16 cellular contexts compared by ENCODE assay signal in genomic region chr2:45004569-45005181, GRCh38. TPM values are rescaled to one million over a fixed set of nuclear protein-coding genes. Genes with fewer than 3 reads are reported as not detected.
DNase-seq lines count a peak whose midpoint lies in the region; ATAC-seq and TF ChIP-seq lines count a peak whose summit lies in the region.
"Had no signal": no experiment of that assay in that cellular context is flagged by ENCODE, and none has a peak within 500 bp of the region (broad histone marks: within the 10 kb centered on the region; RNA-seq: fewer than 3 reads in every experiment).

No MANE protein-coding gene starts in this region.

- no peak overlapping the region for H2BK15ac ChIP-seq in IMR-90 (ENCODE audit: low read depth, low read length)

- TF ChIP-seq POLR2A in IMR-90 (IDR thresholded peaks at IDR 0.05; ENCODE audit: low read depth, low read length) = no peak

- H3K4me3 ChIP-seq in AG10803 (ENCODE audit: low read length) (peak overlapping the region; percentile 40), IMR-90 (ENCODE audit: insufficient read depth, low read depth, low read length) (0 out of 2 replicates have a peak overlapping the region, but pooled peaks have one; percentile 13), neural progenitor cell (peak overlapping the region; percentile 46), mucosa of descending colon (no peak overlapping the region)
- H3K4me3 ChIP-seq: HAP-1, K562 had no signal

- DNase-seq in AG10803 (ENCODE audit: low read depth) = no peak
- DNase-seq in IMR-90 = peak; percentile 2
- DNase-seq in fibroblast of gingiva (ENCODE audit: low read depth) = peak; percentile 63
- peak; percentile 71 for DNase-seq in neural progenitor cell (ENCODE audit: low spot score)
- DNase-seq in mucosa of descending colon = no peak
- DNase-seq in NAMALWA (ENCODE audit: low spot score) = no peak
- DNase-seq in NCI-H1105 treated with DMSO at 0.1 percent for 48 hours (lab: John Stamatoyannopoulos, UW) = no peak
- DNase-seq: amniotic stem cell; CD4-positive, CD25-positive, alpha-beta regulatory T cell; T-helper 1 cell had no signal

- no peak overlapping the region for H3K9ac ChIP-seq in IMR-90 (ENCODE audit: low read depth, low read length)
- no peak overlapping the region for H3K9ac ChIP-seq in neural progenitor cell

- H2BK120ac ChIP-seq in IMR-90 (ENCODE audit: low read depth, low read length) = no peak overlapping the region

- TF ChIP-seq RAD21 in IMR-90 (IDR thresholded peaks at IDR 0.05; ENCODE audit: low read length) = no peak

- no peak overlapping the region for H4K5ac ChIP-seq in IMR-90 (ENCODE audit: low read depth, low read length)

- peaks cover 3% of the 10 kb centered on the region; the same call in 1 of the 2 replicates for H3K4me1 ChIP-seq in IMR-90 (ENCODE audit: control insufficient read depth, insufficient read depth, low read length)
- H3K4me1 ChIP-seq in neural progenitor cell = peaks cover 39% of the 10 kb centered on the region
- H3K4me1 ChIP-seq in mucosa of descending colon (ENCODE audit: low read depth) = peaks cover 25% of the 10 kb centered on the region
- H3K4me1 ChIP-seq: HAP-1 had no signal

- H2BK5ac ChIP-seq in IMR-90 (ENCODE audit: low read depth, low read length, poor library complexity, severe bottlenecking) = no peak overlapping the region

- H3K18ac ChIP-seq in IMR-90 (ENCODE audit: low read depth, low read length) = no peak overlapping the region

- H3K36me3 Mint-ChIP-seq in neural progenitor cell = peaks cover 6% of the 10 kb centered on the region
- H3K36me3 Mint-ChIP-seq in stimulated activated memory B cell treated with anti-CD40 and anti-IgM and Interleukin-4, amounts not matched to agents 10 μg/mL and 1 μg/mL and 100 μg/mL, for 72 hours = no peaks in the 10 kb centered on the region
- H3K36me3 Mint-ChIP-seq: CD4-positive, CD25-positive, alpha-beta regulatory T cell had no signal

- peaks cover 23% of the 10 kb centered on the region for H3K4me1 Mint-ChIP-seq in neural progenitor cell
- H3K4me1 Mint-ChIP-seq in stimulated activated memory B cell treated with anti-CD40 and anti-IgM and Interleukin-4, amounts not matched to agents 10 μg/mL and 1 μg/mL and 100 μg/mL, for 72 hours = peaks cover 58% of the 10 kb centered on the region

- peaks cover 38% of the 10 kb centered on the region for H3F3A ChIP-seq in neural progenitor cell (ENCODE audit: low read depth)

- H3K9me1 ChIP-seq in IMR-90 (ENCODE audit: insufficient read depth, low read length) = 0 out of 2 replicates have a peak, but pooled peaks cover 2% of the 10 kb centered on the region

- H3K79me2 ChIP-seq in neural progenitor cell (ENCODE audit: low read depth) = no peaks in the 10 kb centered on the region

- 0% methylated on average over 3 of the region's 43 CpGs; no CpG with 5 or more reads in 1 of the 2 experiments for WGBS in IMR-90 (ENCODE audit: extremely low coverage in 2 of 2, insufficient read length in 1 of 2), 2 experiments

- in situ Hi-C loops in IMR-90 (cut with MboI; ENCODE audit: low sequenced_read_pairs) = no loop called here

- no peak overlapping the region for H3K56ac ChIP-seq in IMR-90 (ENCODE audit: extremely low read depth, insufficient read depth, low read length)

- H3K27me3 ChIP-seq in IMR-90 (ENCODE audit: control insufficient read depth, insufficient read depth, low read length) = peaks cover 96% of the 10 kb centered on the region
- peaks cover 98% of the 10 kb centered on the region for H3K27me3 ChIP-seq in neural progenitor cell
- H3K27me3 ChIP-seq: vagina had no signal

- no peak overlapping the region for H3K4ac ChIP-seq in IMR-90 (ENCODE audit: low read depth, low read length)

- no peak overlapping the region for H2AK9ac ChIP-seq in IMR-90 (replicated peaks; ENCODE audit: low read depth, low read length, poor library complexity)

- no peak overlapping the region for H3K14ac ChIP-seq in IMR-90 (replicated peaks; ENCODE audit: low read depth, low read length)

- no peak overlapping the region for H3K27ac ChIP-seq in IMR-90 (ENCODE audit: insufficient read depth, low read length)
- no peak overlapping the region for H3K27ac ChIP-seq in neural progenitor cell
- H3K27ac ChIP-seq: prostate gland, vagina had no signal

- dilution Hi-C loops in IMR-90 (cut with HindIII; ENCODE audit: low sequenced_read_pairs, unreplicated experiment) = no loop called here

- CTCF ChIA-PET in IMR-90 (lab: Yijun Ruan, JAX) = no interaction called here

- TF ChIP-seq CTCF in AG10803 (conservative IDR thresholded peaks at IDR 0.05; ENCODE audit: low read length) (no peak), IMR-90 (conservative IDR thresholded peaks at IDR 0.05; ENCODE audit: low read depth, low read length) (no peak), neural progenitor cell (IDR thresholded peaks at IDR 0.05) (no peak), mucosa of descending colon (IDR thresholded peaks at IDR 0.05) (no peak)

- no peaks in the 10 kb centered on the region; the same call in none of the 2 replicates for H4K20me1 ChIP-seq in IMR-90 (ENCODE audit: insufficient read depth, low read length)
- H4K20me1 ChIP-seq in neural progenitor cell (ENCODE audit: low read depth) = peaks cover 81% of the 10 kb centered on the region

- H3K27me3 Mint-ChIP-seq in neural progenitor cell (ENCODE audit: insufficient read depth, low read depth) = peaks cover 90% of the 10 kb centered on the region
- peaks cover 100% of the 10 kb centered on the region for H3K27me3 Mint-ChIP-seq in stimulated activated memory B cell treated with anti-CD40 and anti-IgM and Interleukin-4, amounts not matched to agents 10 μg/mL and 1 μg/mL and 100 μg/mL, for 72 hours

- H2AFZ ChIP-seq in IMR-90 (replicated peaks; ENCODE audit: low read length, poor library complexity) = no peak overlapping the region
- peak overlapping the region; percentile 64 for H2AFZ ChIP-seq in neural progenitor cell (replicated peaks)

- BruUV-seq in IMR-90 (replicated peaks; lab: Mats Ljungman, UMichigan) = no TSS peak

- POLR2A ChIA-PET in IMR-90 (lab: Charles Lee; ENCODE audit: unreplicated experiment) = no interaction called here

- H4K8ac ChIP-seq in IMR-90 (ENCODE audit: low read depth in 2 of 2, low read length in 2 of 2) = no peak overlapping the region

- H2AK5ac ChIP-seq in IMR-90 (ENCODE audit: low read depth, low read length) = no peak overlapping the region

- no peak overlapping the region for H3K23ac ChIP-seq in IMR-90 (ENCODE audit: low read depth, low read length)

- peaks cover 13% of the 10 kb centered on the region; the same call in 1 of the 2 replicates for H3K9me3 ChIP-seq in IMR-90 (ENCODE audit: control insufficient read depth, insufficient read depth, low read length)
- H3K9me3 ChIP-seq in neural progenitor cell (ENCODE audit: low read depth) = no peaks in the 10 kb centered on the region
- H3K9me3 ChIP-seq in mucosa of descending colon = no peaks in the 10 kb centered on the region
- H3K9me3 ChIP-seq: HAP-1, prostate gland, vagina had no signal

- no peaks in the 10 kb centered on the region for H3K36me3 ChIP-seq in IMR-90 (ENCODE audit: control insufficient read depth, insufficient read depth, low read length)
- H3K36me3 ChIP-seq in neural progenitor cell = no peaks in the 10 kb centered on the region
- no peaks in the 10 kb centered on the region for H3K36me3 ChIP-seq in mucosa of descending colon (ENCODE audit: low read depth)
- H3K36me3 ChIP-seq: HAP-1, prostate gland, vagina had no signal

- peaks cover 9% of the 10 kb centered on the region for H3K9me3 Mint-ChIP-seq in neural progenitor cell
- no peaks in the 10 kb centered on the region for H3K9me3 Mint-ChIP-seq in stimulated activated memory B cell treated with anti-CD40 and anti-IgM and Interleukin-4, amounts not matched to agents 10 μg/mL and 1 μg/mL and 100 μg/mL, for 72 hours

- H3K4me2 ChIP-seq in IMR-90 (ENCODE audit: low read depth, low read length) = peak overlapping the region; percentile 70; the same call in 1 of the 2 replicates
- peak overlapping the region; percentile 82 for H3K4me2 ChIP-seq in neural progenitor cell

- H3K4me3 Mint-ChIP-seq in neural progenitor cell = peak overlapping the region; percentile 80
- no peak overlapping the region for H3K4me3 Mint-ChIP-seq in stimulated activated memory B cell treated with anti-CD40 and anti-IgM and Interleukin-4, amounts not matched to agents 10 μg/mL and 1 μg/mL and 100 μg/mL, for 72 hours

- no peaks in the 10 kb centered on the region for H3K79me1 ChIP-seq in IMR-90 (ENCODE audit: low read depth in 1 of 2, low read length in 2 of 2)

- ATAC-seq in IMR-90 (ENCODE audit: low read depth) (0 out of 2 replicates have a peak, but pooled peaks have one; percentile 15), mucosa of descending colon (no peak)
- ATAC-seq in stimulated activated memory B cell treated with anti-CD40 and anti-IgM and Interleukin-4, amounts not matched to agents 10 μg/mL and 1 μg/mL and 100 μg/mL, for 72 hours = no peak
- ATAC-seq: K562 had no signal

- H4K91ac ChIP-seq in IMR-90 (ENCODE audit: insufficient read depth, low read depth, low read length) = no peak overlapping the region

- no peak overlapping the region for H2BK20ac ChIP-seq in IMR-90 (ENCODE audit: low read depth, low read length)

- intact Hi-C loops in IMR-90 (cut with micrococcal nuclease) = no loop called here
- intact Hi-C loops in mucosa of descending colon (cut with DNase I, micrococcal nuclease) = no loop called here

- H3K27ac Mint-ChIP-seq in neural progenitor cell = no peak overlapping the region
- H3K27ac Mint-ChIP-seq in stimulated activated memory B cell treated with anti-CD40 and anti-IgM and Interleukin-4, amounts not matched to agents 10 μg/mL and 1 μg/mL and 100 μg/mL, for 72 hours = no peak overlapping the region

TF ChIP-seq in IMR-90, 13 proteins besides CTCF, POLR2A, EP300 and RAD21 (continues in another document):
- no peak for TF ChIP-seq NFE2L2 (IDR thresholded peaks at IDR 0.05; ENCODE audit: low read depth, low read length)
- TF ChIP-seq MAZ (IDR thresholded peaks at IDR 0.05; ENCODE audit: borderline replicate concordance, low read depth, low read length) = no peak
- TF ChIP-seq CHD1 (IDR thresholded peaks at IDR 0.05; ENCODE audit: low read depth, low read length) = no peak
- TF ChIP-seq BHLHE40 (IDR thresholded peaks at IDR 0.05; ENCODE audit: low read depth, low read length) = no peak

RNA-seq across cellular contexts. Expression of gene SIX2, which starts 4.6 kb away (rescaled TPM):
- total RNA-seq in IMR-90 (2012; rRNA removed) (not detected in 2 replicates), neural progenitor cell (ENCODE audit: low replicate concordance) (0.12 TPM in 1 of 2 replicates, not detected in the other), mucosa of descending colon (under 1 TPM in 1 of 3 donors, not detected in 2; 0.12 TPM)
- polyA plus RNA-seq in IMR-90 (2012; rRNA removed) = not detected in 2 replicates
- polyA plus RNA-seq in IMR-90 (2012; cell fraction: cytosol; rRNA removed) = not detected in 2 replicates
- not detected in 2 replicates for polyA plus RNA-seq in IMR-90 (2012; cell fraction: nucleus; rRNA removed; ENCODE audit: low replicate concordance)
- total RNA-seq: activated CD8-positive, alpha-beta memory T cell treated with anti-CD3 and anti-CD28 coated beads for 36 hours; CD4-positive, CD25-positive, alpha-beta regulatory T cell; K562 had no signal
- polyA plus RNA-seq: CD4-positive, CD25-positive, alpha-beta regulatory T cell; K562 had no signal

Comparison
In these comparisons a context has a peak if more than half of its experiments do, and no peak if none do; other contexts are left out.
1. DNase-seq: peak in IMR-90 (single experiment), fibroblast of gingiva (single experiment) and neural progenitor cell (single experiment); none in AG10803 (single experiment), mucosa of descending colon (0 of 3), NAMALWA (single experiment) and NCI-H1105 treated with DMSO at 0.1 percent for 48 hours (single experiment).